Comparison of ENCODE assay signal across 8 cellular contexts in genomic region chr6:166955121-166955864, GRCh38. TPM values are rescaled to one million over a fixed set of nuclear protein-coding genes. Genes with fewer than 3 reads are reported as not detected.
DNase-seq lines count a peak whose midpoint lies in the region; ATAC-seq, FAIRE-seq and TF ChIP-seq lines count a peak whose summit lies in the region.

No MANE protein-coding gene starts in this region.

- ATAC-seq in HG02885 (IDR thresholded peaks at IDR 0.05; ENCODE audit: poor library complexity, unreplicated experiment) = no peak
- ATAC-seq in HG02759 (IDR thresholded peaks at IDR 0.05; ENCODE audit: unreplicated experiment) = no peak
- no peak for ATAC-seq in GM19328 (IDR thresholded peaks at IDR 0.05; ENCODE audit: unreplicated experiment)

- BruUV-seq in endothelial cell of umbilical vein (replicated peaks; lab: Mats Ljungman, UMichigan) = no TSS peak

- H3K9me1 ChIP-seq in endothelial cell of umbilical vein (replicated peaks; ENCODE audit: control insufficient read depth, extremely low read depth, insufficient read depth, low read length) = no peaks in the 10 kb centered on the region

- peak overlapping the region; percentile 65 for H3K27ac ChIP-seq in VCaP
- no peak overlapping the region for H3K27ac ChIP-seq in endothelial cell of umbilical vein (ENCODE audit: insufficient read depth, low read depth, low read length)

- POLR2A ChIA-PET in AG04449 (lab: Yijun Ruan, JAX) = no interaction called here
- POLR2A ChIA-PET in endothelial cell of umbilical vein (lab: Charles Lee) = no interaction called here

- H3K36me3 ChIP-seq in endothelial cell of umbilical vein (ENCODE audit: control insufficient read depth in 2 of 2, extremely low read depth in 1 of 2, insufficient read depth in 2 of 2, low read length in 2 of 2) = no peaks in the 10 kb centered on the region

- intact Hi-C loops in endothelial cell of umbilical vein (cut with micrococcal nuclease) = loop anchor here (10.0 kb wide), 2 partner anchors 550 to 680 kb away; no protein-coding TSS in a partner anchor

- FAIRE-seq in endothelial cell of umbilical vein (lab: Jason Lieb, UNC) = no peak

- peak overlapping the region; percentile 91 for H2AFZ ChIP-seq in endothelial cell of umbilical vein (ENCODE audit: low read depth, low read length)

- CTCF ChIA-PET in AG04449 (lab: Yijun Ruan, JAX) = interaction anchor here (1.2 to 2.4 kb wide), 4 partner anchors 11 to 179 kb away, joined by 4 to 13 read pairs (median 8); no protein-coding TSS in a partner anchor
- CTCF ChIA-PET in endothelial cell of umbilical vein (lab: Charles Lee) = interaction anchor here (2.0 to 2.3 kb wide), 2 partner anchors 34 to 180 kb away, joined by 14 read pairs; no protein-coding TSS in a partner anchor

- no peaks in the 10 kb centered on the region for H3K9me3 ChIP-seq in endothelial cell of umbilical vein (replicated peaks; ENCODE audit: control insufficient read depth, insufficient read depth, low read length)

- peaks cover 18% of the 10 kb centered on the region for H3K4me1 ChIP-seq in endothelial cell of umbilical vein (ENCODE audit: control insufficient read depth, extremely low read depth, insufficient read depth, low read length)

- H3K4me3 ChIP-seq in AG04449 (ENCODE audit: low read depth, low read length) (peak overlapping the region; percentile 75), endothelial cell of umbilical vein (replicated peaks in 1 of 3; ENCODE audit: insufficient read depth in 1 of 3, low read depth in 1 of 3, low read length in 3 of 3) (peak overlapping the region; percentile 60 to 63 (median 61))

- H3K9ac ChIP-seq in endothelial cell of umbilical vein (replicated peaks; ENCODE audit: extremely low read depth, insufficient read depth, low read length) = no peak overlapping the region

- H3K27me3 ChIP-seq in endothelial cell of umbilical vein (ENCODE audit: control insufficient read depth in 2 of 2, insufficient read depth in 2 of 2, low read length in 2 of 2) = no peaks in the 10 kb centered on the region

- no peak for TF ChIP-seq POLR2A in endothelial cell of umbilical vein (IDR thresholded peaks at IDR 0.05; ENCODE audit: low read depth, low read length)

- H3K4me2 ChIP-seq in endothelial cell of umbilical vein (ENCODE audit: insufficient read depth, low read length) = peak overlapping the region; percentile 78

- TF ChIP-seq CTCF in AG04449 (IDR thresholded peaks at IDR 0.05; ENCODE audit: insufficient read depth, low read length, missing control alignments) (no peak), VCaP (conservative IDR thresholded peaks at IDR 0.05) (no peak), endothelial cell of umbilical vein (IDR thresholded peaks at IDR 0.05; ENCODE audit: extremely low read depth in 1 of 2, insufficient read depth in 1 of 2, low read depth in 1 of 2, low read length in 2 of 2) (no peak)

- no peaks in the 10 kb centered on the region for H3K79me2 ChIP-seq in endothelial cell of umbilical vein (ENCODE audit: control insufficient read depth, insufficient read depth, low read length)

- no peaks in the 10 kb centered on the region for H4K20me1 ChIP-seq in endothelial cell of umbilical vein (replicated peaks; ENCODE audit: control insufficient read depth, extremely low read depth, insufficient read depth, low read length)

- dilution Hi-C loops in endothelial cell of umbilical vein (cut with MboI; ENCODE audit: extremely low pct_ligation_motif_present, low sequenced_read_pairs) = no loop called here

- DNase-seq in AG04449 (ENCODE audit: low read depth, low spot score) (no peak), HT-29 (ENCODE audit: low spot score) (peak; percentile 57), endothelial cell of umbilical vein (ENCODE audit: low read depth, low spot score) (no peak), myocyte (ENCODE audit: low read depth) (peak; percentile 27)

TF ChIP-seq in endothelial cell of umbilical vein, 7 proteins besides CTCF, POLR2A, EP300 and RAD21:
- TF ChIP-seq GATA2 (IDR thresholded peaks at IDR 0.05; ENCODE audit: insufficient read depth, insufficient read length, low read depth, low read length) = no peak
- TF ChIP-seq MYC (IDR thresholded peaks at IDR 0.05; ENCODE audit: low read depth, low read length) = no peak
- no peak for TF ChIP-seq EZH2 (IDR thresholded peaks at IDR 0.05; ENCODE audit: borderline replicate concordance, low read depth, low read length, severe bottlenecking)
- TF ChIP-seq MAX (IDR thresholded peaks at IDR 0.05; ENCODE audit: insufficient read depth, insufficient read length) = no peak
- TF ChIP-seq FOS (IDR thresholded peaks at IDR 0.05; ENCODE audit: borderline replicate concordance, insufficient read depth, low read length) = no peak
- no peak for TF ChIP-seq POLR2AphosphoS5 (IDR thresholded peaks at IDR 0.05; ENCODE audit: insufficient read depth, low read depth, low read length)
- TF ChIP-seq JUN (IDR thresholded peaks at IDR 0.05; ENCODE audit: borderline replicate concordance, insufficient read depth, insufficient read length, low read depth) = no peak
TF ChIP-seq in endothelial cell of umbilical vein: peak in this region for 0.

RNA-seq across cellular contexts. Expression of gene RNASET2, which starts 1.1 kb away (rescaled TPM):
- total RNA-seq in HT-29 (2014; rRNA removed; shearing (Covaris generic)) = 270 and 281 TPM in 2 replicates
- total RNA-seq in endothelial cell of umbilical vein = 10.0 and 10.7 TPM in 2 replicates
- polyA plus RNA-seq in endothelial cell of umbilical vein = 11.2 and 11.4 TPM in 2 replicates
- 14.1 and 14.2 TPM in 2 replicates for polyA plus RNA-seq in endothelial cell of umbilical vein (2011; cell fraction: cytosol; rRNA removed)
- polyA plus RNA-seq in endothelial cell of umbilical vein (2011; cell fraction: nucleus; rRNA removed) = 9.6 and 11.3 TPM in 2 replicates
- 9.7 and 11.9 TPM in 2 replicates for polyA plus RNA-seq in endothelial cell of umbilical vein (2012)
- polyA minus RNA-seq in endothelial cell of umbilical vein = 6.3 and 9.4 TPM in 2 replicates
- polyA minus RNA-seq in endothelial cell of umbilical vein (2011; cell fraction: cytosol; rRNA and poly(A)+ RNA removed) = 8.2 TPM
- 1.9 and 2.9 TPM in 2 replicates for polyA minus RNA-seq in endothelial cell of umbilical vein (2011; cell fraction: nucleus; rRNA and poly(A)+ RNA removed)
- total RNA-seq in myocyte = 13.9 and 16.4 TPM in 2 replicates
- 11.9 TPM for polyA plus RNA-seq in myocyte (2012)

RNA-seq across cellular contexts. Expression of gene CEP43, which starts 43.9 kb away (rescaled TPM):
- 26.5 and 28.4 TPM in 2 replicates for total RNA-seq in HT-29 (2014; rRNA removed; shearing (Covaris generic))
- 19.0 and 22.5 TPM in 2 replicates for total RNA-seq in endothelial cell of umbilical vein
- 5.7 and 6.5 TPM in 2 replicates for polyA plus RNA-seq in endothelial cell of umbilical vein
- 8.2 and 8.6 TPM in 2 replicates for polyA plus RNA-seq in endothelial cell of umbilical vein (2011; cell fraction: cytosol; rRNA removed)
- 32.2 and 43.8 TPM in 2 replicates for polyA plus RNA-seq in endothelial cell of umbilical vein (2011; cell fraction: nucleus; rRNA removed)
- 6.4 and 10.9 TPM in 2 replicates for polyA plus RNA-seq in endothelial cell of umbilical vein (2012)
- polyA minus RNA-seq in endothelial cell of umbilical vein = 5.0 and 5.8 TPM in 2 replicates
- 8.2 TPM for polyA minus RNA-seq in endothelial cell of umbilical vein (2011; cell fraction: cytosol; rRNA and poly(A)+ RNA removed)
- polyA minus RNA-seq in endothelial cell of umbilical vein (2011; cell fraction: nucleus; rRNA and poly(A)+ RNA removed) = 9.2 and 11.6 TPM in 2 replicates
- total RNA-seq in myocyte = 16.3 and 17.5 TPM in 2 replicates
- polyA plus RNA-seq in myocyte (2012) = 7.6 TPM

Comparison
In these comparisons a context has a peak if more than half of its experiments do, and no peak if none do; other contexts are left out.
1. DNase-seq: peak in HT-29 (single experiment) and myocyte (single experiment); none in AG04449 (single experiment) and endothelial cell of umbilical vein (single experiment).
2. RNA of gene RNASET2, which starts 1.1 kb away (total RNA-seq): 270 to 281 TPM in HT-29; 13.9 to 16.4 TPM in myocyte and 10.0 to 10.7 TPM in endothelial cell of umbilical vein; every median in the first group is over 10 times any median in the second.